Comparison of ENCODE assay signal across 8 cellular contexts in the genomic region with DNA sequence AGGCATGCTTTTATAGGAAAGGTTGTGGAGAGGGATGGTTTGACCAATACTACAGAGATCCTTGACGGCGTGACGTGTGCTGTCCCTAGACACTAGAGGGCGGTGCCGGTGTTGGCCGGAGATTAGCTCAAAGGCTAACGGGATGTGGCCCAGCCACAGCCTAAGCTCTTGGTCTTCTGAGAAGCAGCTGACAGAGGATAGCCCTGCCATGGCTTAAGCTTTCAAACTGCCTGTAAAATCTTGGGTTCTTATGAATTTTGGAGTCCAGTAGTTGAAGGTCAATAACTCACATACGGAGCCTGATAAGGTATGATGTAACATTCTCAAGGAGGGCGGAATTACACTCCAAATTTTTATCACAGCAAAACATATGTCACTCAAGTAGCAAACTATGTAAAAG.
DNase-seq lines count a peak whose midpoint lies in the region; ATAC-seq, FAIRE-seq and TF ChIP-seq lines count a peak whose summit lies in the region.

No MANE protein-coding gene starts in this region.

- H3K9me3 Mint-ChIP-seq in astrocyte (ENCODE audit: unreplicated experiment), result no peaks in the 10 kb centered on the region

- H3K27ac ChIP-seq in astrocyte (ENCODE audit: low read depth, low read length) (no peak overlapping the region), thyroid gland (no peak overlapping the region)

- H2AFZ ChIP-seq in astrocyte (ENCODE audit: low read depth, low read length), result no peak overlapping the region

- TF ChIP-seq CTCF in astrocyte (IDR thresholded peaks at IDR 0.05; ENCODE audit: insufficient read depth, low read depth, low read length), result peak; percentile 56
- peak in 2 of 6 experiments; percentile 24 to 37 for TF ChIP-seq CTCF in thyroid gland (IDR thresholded peaks at IDR 0.05)

- intact Hi-C loops in thyroid gland (cut with DNase I), result no loop called here

- no peak overlapping the region for H3K27ac Mint-ChIP-seq in astrocyte (ENCODE audit: unreplicated experiment)

- H3K36me3 ChIP-seq in astrocyte (ENCODE audit: insufficient read depth, low read length) (no peaks in the 10 kb centered on the region), thyroid gland (no peaks in the 10 kb centered on the region)

- H3K4me1 ChIP-seq in astrocyte (ENCODE audit: insufficient read depth, low read length), result no peaks in the 10 kb centered on the region
- H3K4me1 ChIP-seq in thyroid gland, result no peaks in the 10 kb centered on the region

- ATAC-seq in GM18861 (IDR thresholded peaks at IDR 0.05; ENCODE audit: unreplicated experiment) (peak; percentile 99), HG02943 (IDR thresholded peaks at IDR 0.05; ENCODE audit: low read depth, unreplicated experiment) (peak; percentile 99)

- FAIRE-seq in astrocyte (lab: Jason Lieb, UNC), result no peak

- H3K9me3 ChIP-seq in astrocyte (ENCODE audit: insufficient read depth, low read depth, low read length) (no peaks in the 10 kb centered on the region), thyroid gland (no peaks in the 10 kb centered on the region)

- H3K27me3 ChIP-seq in astrocyte (ENCODE audit: insufficient read depth, low read length), result no peaks in the 10 kb centered on the region
- no peaks in the 10 kb centered on the region for H3K27me3 ChIP-seq in thyroid gland

- DNase-seq in D341Med (ENCODE audit: low spot score) (peak; percentile 55), NCI-H2196 (lab: John Stamatoyannopoulos, UW; ENCODE audit: unreplicated experiment) (peak; percentile 30), astrocyte (ENCODE audit: low read depth) (peak; percentile 19), inferior parietal cortex (ENCODE audit: extremely low spot score) (peak; percentile 76), thyroid gland (peak; percentile 48 to 49)
- no peak for DNase-seq in stimulated activated CD4-positive, alpha-beta T cell treated with anti-CD3 and anti-CD28 coated beads, Interleukin-12 subunit alpha, Interleukin-12 subunit beta, amount 100 ng/mL, for 4 hours

- no peak for TF ChIP-seq POLR2A in thyroid gland (IDR thresholded peaks at IDR 0.05)

- H3K27me3 Mint-ChIP-seq in astrocyte (ENCODE audit: low read depth, unreplicated experiment), result no peaks in the 10 kb centered on the region

- no peak overlapping the region for H3K4me2 ChIP-seq in astrocyte (ENCODE audit: low read length)

- no peaks in the 10 kb centered on the region for H3K4me1 Mint-ChIP-seq in astrocyte (ENCODE audit: low read depth, unreplicated experiment)

- H3K36me3 Mint-ChIP-seq in astrocyte (ENCODE audit: low read depth, unreplicated experiment), result no peaks in the 10 kb centered on the region

- H3K9ac ChIP-seq in astrocyte (ENCODE audit: low read length), result no peak overlapping the region

- H4K20me1 ChIP-seq in astrocyte (ENCODE audit: insufficient read depth, low read length), result no peaks in the 10 kb centered on the region

- H3K4me3 ChIP-seq in astrocyte (ENCODE audit: insufficient read depth, low read depth, low read length), result no peak overlapping the region
- H3K4me3 ChIP-seq in thyroid gland (replicated peaks in 1 of 3), result no peak overlapping the region

- no peaks in the 10 kb centered on the region for H3K79me2 ChIP-seq in astrocyte (ENCODE audit: insufficient read depth, low read length)

- no peak overlapping the region for H3K4me3 Mint-ChIP-seq in astrocyte (ENCODE audit: unreplicated experiment)

- WGBS in thyroid gland, 2 donors, result 18 to 21% methylated on average over 9 of the region's 9 CpGs
